Comparison of ENCODE assay signal across 1 cellular context in the genomic region with DNA sequence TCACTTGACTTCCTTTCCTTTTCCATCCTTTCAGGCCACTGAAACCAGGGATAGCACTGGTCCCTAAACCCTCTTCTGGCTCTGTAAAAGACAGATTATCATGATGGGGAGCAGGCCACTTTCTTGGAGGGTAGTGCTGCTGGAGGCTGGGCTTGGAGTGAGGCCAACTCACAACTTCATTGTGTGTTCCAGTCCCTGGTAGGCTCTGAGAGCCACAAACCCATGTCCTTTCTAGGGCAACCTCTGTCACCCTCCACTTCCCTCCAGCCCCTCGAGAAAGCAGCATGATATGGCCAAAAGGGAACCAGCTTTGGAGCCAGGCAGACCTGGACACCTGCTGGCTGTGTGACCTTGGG.
TF ChIP-seq lines count a peak whose summit lies in the region.

No MANE protein-coding gene starts in this region.

TF ChIP-seq in GM23338, 12 proteins besides CTCF, POLR2A, EP300 and RAD21 (continued from another document):
- TF ChIP-seq, protein P1, sequence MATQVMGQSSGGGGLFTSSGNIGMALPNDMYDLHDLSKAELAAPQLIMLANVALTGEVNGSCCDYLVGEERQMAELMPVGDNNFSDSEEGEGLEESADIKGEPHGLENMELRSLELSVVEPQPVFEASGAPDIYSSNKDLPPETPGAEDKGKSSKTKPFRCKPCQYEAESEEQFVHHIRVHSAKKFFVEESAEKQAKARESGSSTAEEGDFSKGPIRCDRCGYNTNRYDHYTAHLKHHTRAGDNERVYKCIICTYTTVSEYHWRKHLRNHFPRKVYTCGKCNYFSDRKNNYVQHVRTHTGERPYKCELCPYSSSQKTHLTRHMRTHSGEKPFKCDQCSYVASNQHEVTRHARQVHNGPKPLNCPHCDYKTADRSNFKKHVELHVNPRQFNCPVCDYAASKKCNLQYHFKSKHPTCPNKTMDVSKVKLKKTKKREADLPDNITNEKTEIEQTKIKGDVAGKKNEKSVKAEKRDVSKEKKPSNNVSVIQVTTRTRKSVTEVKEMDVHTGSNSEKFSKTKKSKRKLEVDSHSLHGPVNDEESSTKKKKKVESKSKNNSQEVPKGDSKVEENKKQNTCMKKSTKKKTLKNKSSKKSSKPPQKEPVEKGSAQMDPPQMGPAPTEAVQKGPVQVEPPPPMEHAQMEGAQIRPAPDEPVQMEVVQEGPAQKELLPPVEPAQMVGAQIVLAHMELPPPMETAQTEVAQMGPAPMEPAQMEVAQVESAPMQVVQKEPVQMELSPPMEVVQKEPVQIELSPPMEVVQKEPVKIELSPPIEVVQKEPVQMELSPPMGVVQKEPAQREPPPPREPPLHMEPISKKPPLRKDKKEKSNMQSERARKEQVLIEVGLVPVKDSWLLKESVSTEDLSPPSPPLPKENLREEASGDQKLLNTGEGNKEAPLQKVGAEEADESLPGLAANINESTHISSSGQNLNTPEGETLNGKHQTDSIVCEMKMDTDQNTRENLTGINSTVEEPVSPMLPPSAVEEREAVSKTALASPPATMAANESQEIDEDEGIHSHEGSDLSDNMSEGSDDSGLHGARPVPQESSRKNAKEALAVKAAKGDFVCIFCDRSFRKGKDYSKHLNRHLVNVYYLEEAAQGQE (IDR thresholded peaks at IDR 0.05; ENCODE audit: unreplicated experiment), result no peak
- TF ChIP-seq CREB1 (CRISPR knock-in tag; IDR thresholded peaks at IDR 0.05; ENCODE audit: low read depth), result no peak
- TF ChIP-seq ZNF331 (CRISPR knock-in tag; IDR thresholded peaks at IDR 0.05; ENCODE audit: low read depth), result no peak
- TF ChIP-seq NANOG (IDR thresholded peaks at IDR 0.05; ENCODE audit: borderline replicate concordance), result no peak
- TF ChIP-seq STAT1 (IDR thresholded peaks at IDR 0.05; ENCODE audit: unreplicated experiment), result no peak
- TF ChIP-seq EZH2 (IDR thresholded peaks at IDR 0.05; ENCODE audit: low read depth, unreplicated experiment), result no peak
